In genomic region chr11:119382101-119382500, GRCh38 we compare ENCODE assay signal across 8 cellular contexts. TPM values are rescaled to one million over a fixed set of nuclear protein-coding genes. Genes with fewer than 3 reads are reported as not detected.
DNase-seq lines count a peak whose midpoint lies in the region; ATAC-seq and TF ChIP-seq lines count a peak whose summit lies in the region.

No MANE protein-coding gene starts in this region.

- RAD21 ChIA-PET in HCT116 (lab: Charles Lee; ENCODE audit: low non-redundant PET in 1 of 2, low total read pairs in 2 of 2, uncharacterized antibody in 2 of 2, unreplicated experiment in 2 of 2), result no interaction called here

- H3K36me3 ChIP-seq in HCT116 (ENCODE audit: control insufficient read depth in 1 of 2, insufficient read depth in 2 of 2, low read length in 2 of 2) (no peaks in the 10 kb centered on the region), mucosa of stomach (ENCODE audit: control insufficient read depth, insufficient read depth, low read length) (no peaks in the 10 kb centered on the region)

- no peak for TF ChIP-seq RAD21 in HCT116 (IDR thresholded peaks at IDR 0.05; ENCODE audit: low read depth)

- no peaks in the 10 kb centered on the region for H3K9me2 ChIP-seq in HCT116 (ENCODE audit: insufficient read depth)

- no peaks in the 10 kb centered on the region for H3K79me2 ChIP-seq in HCT116 (ENCODE audit: insufficient read depth, low read length)

- H3K27me3 ChIP-seq in HCT116 (ENCODE audit: insufficient read depth, low read length) (no peaks in the 10 kb centered on the region), mucosa of stomach (ENCODE audit: control insufficient read depth, insufficient read depth, low read length) (peaks cover 12% of the 10 kb centered on the region)

- H3K4me3 ChIP-seq in HCT116 (replicated peaks in 1 of 2; ENCODE audit: low read depth in 1 of 2, low read length in 2 of 2) (peak overlapping the region; percentile 63 to 65), cardiac fibroblast (replicated peaks in 1 of 2; ENCODE audit: low read depth in 2 of 2, low read length in 2 of 2) (peak overlapping the region; percentile 52 to 54), mucosa of stomach (ENCODE audit: low read length) (peak overlapping the region; percentile 35)

- no peak for TF ChIP-seq POLR2A in HCT116 (IDR thresholded peaks at IDR 0.05; ENCODE audit: borderline replicate concordance, extremely low read depth, insufficient read depth, insufficient read length)

- POLR2A ChIA-PET in HCT116 (lab: Charles Lee), result no interaction called here
- POLR2A ChIA-PET in activated CD8-positive, alpha-beta T cell treated with anti-CD3 and anti-CD28 coated beads for 36 hours (lab: Charles Lee), result interaction anchor here (0.6 to 1.8 kb wide), 3 partner anchors 9 to 26 kb away, joined by 3 to 4 read pairs (median 3); no protein-coding TSS in a partner anchor

- intact Hi-C loops in HCT116 (cut with micrococcal nuclease), result loop anchor here (5.0 kb wide), 1 partner anchor 280 kb away; the partner anchor contains the start of gene DPAGT1
- intact Hi-C loops in activated CD8-positive, alpha-beta T cell treated with anti-CD3 and anti-CD28 coated beads for 36 hours (cut with micrococcal nuclease), result no loop called here

- DNase-seq in AG08396 (ENCODE audit: low spot score) (peak; percentile 4), HCT116 (ENCODE audit: low read depth, low spot score) (no peak), cardiac fibroblast (ENCODE audit: low read depth in 2 of 2) (no peak), mesothelial cell of epicardium (ENCODE audit: low spot score in 2 of 2, unreplicated experiment in 2 of 2) (no peak), activated gamma-delta T cell treated with Interleukin-2 at 50 U/mL for 16 hours (no peak)
- no peak for DNase-seq in activated CD8-positive, alpha-beta T cell treated with anti-CD3 and anti-CD28 coated beads for 36 hours

- H3K4me1 ChIP-seq in HCT116 (ENCODE audit: control insufficient read depth in 1 of 2, insufficient read depth in 2 of 2, low read length in 2 of 2) (peaks cover 6 to 33% of the 10 kb centered on the region in 2 experiments; a peak in 3 of 4 replicates), mucosa of stomach (ENCODE audit: control insufficient read depth, insufficient read depth, low read length) (peaks cover 17% of the 10 kb centered on the region)

- ATAC-seq in HCT116 (no peak), HG03135 (IDR thresholded peaks at IDR 0.05; ENCODE audit: unreplicated experiment) (no peak)
- ATAC-seq in activated CD8-positive, alpha-beta T cell treated with anti-CD3 and anti-CD28 coated beads for 36 hours, result no peak

- no peaks in the 10 kb centered on the region for H4K20me1 ChIP-seq in HCT116 (ENCODE audit: insufficient read depth)

- H3K27me3 Mint-ChIP-seq in mesothelial cell of epicardium (ENCODE audit: low read depth), result peaks cover 2% of the 10 kb centered on the region
- no peaks in the 10 kb centered on the region for H3K27me3 Mint-ChIP-seq in activated CD8-positive, alpha-beta T cell treated with anti-CD3 and anti-CD28 coated beads for 36 hours

- TF ChIP-seq CTCF in HCT116 (IDR thresholded peaks at IDR 0.05 in 2 of 3, conservative IDR thresholded peaks at IDR 0.05 in 1 of 3; ENCODE audit: borderline replicate concordance in 1 of 3, insufficient read depth in 1 of 3, low read depth in 2 of 3, low read length in 2 of 3) (no peak), cardiac fibroblast (IDR thresholded peaks at IDR 0.05; ENCODE audit: low read depth, low read length) (no peak), mesothelial cell of epicardium (IDR thresholded peaks at IDR 0.05; ENCODE audit: unreplicated experiment) (no peak)
- TF ChIP-seq CTCF in activated CD8-positive, alpha-beta T cell treated with anti-CD3 and anti-CD28 coated beads for 36 hours (IDR thresholded peaks at IDR 0.05), result no peak

- peak overlapping the region; percentile 71 for H3K9ac ChIP-seq in HCT116 (ENCODE audit: low read length)
- no peak overlapping the region for H3K9ac ChIP-seq in mucosa of stomach (ENCODE audit: low read length)

- H2AFZ ChIP-seq in HCT116 (ENCODE audit: low read depth, low read length, poor library complexity, severe bottlenecking), result no peak overlapping the region

- CTCF ChIA-PET in HCT116 (lab: Charles Lee), result interaction anchor here (2.0 kb wide), 1 partner anchor 26 kb away, joined by 9 read pairs; no protein-coding TSS in a partner anchor
- CTCF ChIA-PET in activated CD8-positive, alpha-beta T cell treated with anti-CD3 and anti-CD28 coated beads for 36 hours (lab: Charles Lee), result interaction anchor here (0.8 to 15.0 kb wide), 16 partner anchors 8 to 93 kb away, joined by 3 to 241 read pairs (median 5); partner anchors contain the start of gene C1QTNF5

- H3K4me2 ChIP-seq in HCT116 (ENCODE audit: low read length), result peak overlapping the region; percentile 89

- H3K4me1 Mint-ChIP-seq in mesothelial cell of epicardium, result peaks cover 13% of the 10 kb centered on the region
- H3K4me1 Mint-ChIP-seq in activated CD8-positive, alpha-beta T cell treated with anti-CD3 and anti-CD28 coated beads for 36 hours (ENCODE audit: low read depth), result peaks cover 7% of the 10 kb centered on the region

- no peak overlapping the region for H3K27ac ChIP-seq in HCT116 (ENCODE audit: low read depth, low read length)

- BruUV-seq in HCT116 (replicated peaks; lab: Mats Ljungman, UMichigan), result TSS peak; percentile 87

- H3K27ac Mint-ChIP-seq in mesothelial cell of epicardium, result no peak overlapping the region
- H3K27ac Mint-ChIP-seq in activated CD8-positive, alpha-beta T cell treated with anti-CD3 and anti-CD28 coated beads for 36 hours, result no peak overlapping the region

- H3K36me3 Mint-ChIP-seq in mesothelial cell of epicardium, result no peaks in the 10 kb centered on the region
- H3K36me3 Mint-ChIP-seq in activated CD8-positive, alpha-beta T cell treated with anti-CD3 and anti-CD28 coated beads for 36 hours (ENCODE audit: low read depth), result no peaks in the 10 kb centered on the region

- no peaks in the 10 kb centered on the region for H3K9me3 Mint-ChIP-seq in mesothelial cell of epicardium
- no peaks in the 10 kb centered on the region for H3K9me3 Mint-ChIP-seq in activated CD8-positive, alpha-beta T cell treated with anti-CD3 and anti-CD28 coated beads for 36 hours

- no peak overlapping the region for H3K4me3 Mint-ChIP-seq in mesothelial cell of epicardium
- no peak overlapping the region for H3K4me3 Mint-ChIP-seq in activated CD8-positive, alpha-beta T cell treated with anti-CD3 and anti-CD28 coated beads for 36 hours

- H3K9me3 ChIP-seq in HCT116 (ENCODE audit: control insufficient read depth in 1 of 2, insufficient read depth in 1 of 2, low read depth in 1 of 2, low read length in 2 of 2) (no peaks in the 10 kb centered on the region), mucosa of stomach (ENCODE audit: control insufficient read depth, low read length) (no peaks in the 10 kb centered on the region)

TF ChIP-seq in HCT116, 20 proteins besides CTCF, POLR2A, EP300 and RAD21 (continues in another document):
- no peak for TF ChIP-seq ELF1 (IDR thresholded peaks at IDR 0.05; ENCODE audit: borderline replicate concordance, low read depth)
- TF ChIP-seq REST (IDR thresholded peaks at IDR 0.05; ENCODE audit: low read depth), result no peak
- TF ChIP-seq MAX (IDR thresholded peaks at IDR 0.05), result no peak

RNA-seq across cellular contexts. Expression of gene USP2, which starts 0.6 kb away (rescaled TPM):
- total RNA-seq in HCT116 (2021; ENCODE audit: unreplicated experiment) (5.0 TPM), mesothelial cell of epicardium (12.4 to 13.2 TPM (median 13.1 TPM) in 3 replicates)
- 3.6 and 4.0 TPM in 2 replicates for polyA plus RNA-seq in HCT116 (2012)
- total RNA-seq in activated CD8-positive, alpha-beta T cell treated with anti-CD3 and anti-CD28 coated beads for 36 hours, result under 1 TPM; 0.61 to 0.96 TPM

RNA-seq across cellular contexts. Expression of gene MFRP, which starts 35.6 kb away (rescaled TPM):
- total RNA-seq in HCT116 (2021; ENCODE audit: unreplicated experiment), result not detected
- not detected in 2 replicates for polyA plus RNA-seq in HCT116 (2012)
- total RNA-seq in mesothelial cell of epicardium, result not detected in 3 replicates
- total RNA-seq in activated CD8-positive, alpha-beta T cell treated with anti-CD3 and anti-CD28 coated beads for 36 hours, result not detected

RNA-seq across cellular contexts. Expression of gene THY1, which starts 40.9 kb away (rescaled TPM):
- total RNA-seq in HCT116 (2021; ENCODE audit: unreplicated experiment) (1.1 TPM), mesothelial cell of epicardium (121 to 127 TPM (median 121 TPM) in 3 replicates)
- polyA plus RNA-seq in HCT116 (2012), result 0.04 and 0.05 TPM in 2 replicates
- total RNA-seq in activated CD8-positive, alpha-beta T cell treated with anti-CD3 and anti-CD28 coated beads for 36 hours, result under 1 TPM; 0.18 to 0.40 TPM

RNA-seq across cellular contexts. Expression of gene C1QTNF5, which starts 41.4 kb away (rescaled TPM):
- total RNA-seq in HCT116 (2021; ENCODE audit: unreplicated experiment) (not detected), mesothelial cell of epicardium (24.1 to 25.0 TPM (median 24.4 TPM) in 3 replicates)
- not detected in 2 replicates for polyA plus RNA-seq in HCT116 (2012)
- not detected for total RNA-seq in activated CD8-positive, alpha-beta T cell treated with anti-CD3 and anti-CD28 coated beads for 36 hours

RNA-seq across cellular contexts. Expression of gene RNF26, which starts 47.8 kb away (rescaled TPM):
- total RNA-seq in HCT116 (2021; ENCODE audit: unreplicated experiment) (45.6 TPM), mesothelial cell of epicardium (36.1 to 37.1 TPM (median 36.2 TPM) in 3 replicates)
- polyA plus RNA-seq in HCT116 (2012), result 49.8 and 55.4 TPM in 2 replicates
- 10 to 100 TPM; 30.2 to 31.9 TPM for total RNA-seq in activated CD8-positive, alpha-beta T cell treated with anti-CD3 and anti-CD28 coated beads for 36 hours

Comparison
In these comparisons a context has a peak if more than half of its experiments do, and no peak if none do; other contexts are left out.
1. RNA of gene THY1, which starts 40.9 kb away (total RNA-seq): 121 to 127 TPM in mesothelial cell of epicardium; 1.1 TPM in HCT116 (single experiment) and 0.18 to 0.40 TPM in activated CD8-positive, alpha-beta T cell treated with anti-CD3 and anti-CD28 coated beads for 36 hours; every median in the first group is over 10 times any median in the second.
2. Peak in every context shown above with its lines, with median percentiles within 50 percentile points of each other: H3K4me3 ChIP-seq.